ENCODE assay signal across 8 cellular contexts in the genomic region with DNA sequence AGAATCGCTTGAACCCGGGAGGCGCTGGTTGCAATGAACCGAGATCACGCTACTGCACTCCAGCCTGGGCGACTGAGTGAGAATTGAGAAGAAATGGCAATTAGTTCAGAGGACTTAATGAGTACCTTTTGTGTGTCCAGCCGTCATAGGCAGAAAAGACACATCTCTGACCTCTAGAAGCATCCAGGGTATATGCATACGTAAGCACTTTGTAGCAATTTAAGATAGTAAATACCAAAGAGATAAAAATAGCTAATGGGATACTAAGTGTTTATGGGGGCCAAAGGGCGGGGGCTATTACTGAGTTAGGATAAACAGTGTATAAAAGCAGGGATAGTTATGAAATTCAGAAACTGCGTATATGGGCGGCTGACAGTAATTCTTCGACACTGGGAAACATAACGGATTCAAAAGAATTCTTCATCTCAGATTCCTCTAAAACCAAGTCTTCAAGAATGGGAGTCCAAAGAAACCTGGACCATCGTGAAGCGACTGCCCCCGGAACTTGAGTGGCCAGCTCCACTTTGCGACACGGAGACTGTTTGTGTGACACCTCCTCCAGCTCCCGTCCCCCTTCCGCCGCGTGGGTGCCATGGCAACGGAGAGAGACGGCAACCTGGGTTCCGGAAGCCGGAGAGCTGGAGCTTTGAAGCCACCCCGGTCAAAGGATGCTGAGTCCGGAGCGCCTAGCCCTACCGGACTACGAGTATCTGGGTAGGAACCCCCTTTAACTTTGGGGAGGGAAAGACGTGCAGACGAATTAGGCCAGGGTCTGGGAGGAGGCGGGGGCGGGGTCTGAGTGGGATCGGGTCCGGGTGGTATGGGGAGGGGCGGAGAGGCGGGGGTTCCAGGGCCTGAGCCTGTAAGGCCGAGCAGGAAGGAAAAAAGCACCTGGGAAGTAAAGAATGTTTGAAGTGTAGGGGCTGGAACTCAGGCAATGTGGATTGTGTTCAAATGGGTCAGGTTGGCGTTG. TPM values are rescaled to one million over a fixed set of nuclear protein-coding genes. Genes with fewer than 3 reads are reported as not detected.
DNase-seq lines count a peak whose midpoint lies in the region; ATAC-seq, FAIRE-seq and TF ChIP-seq lines count a peak whose summit lies in the region.

A gene with protein sequence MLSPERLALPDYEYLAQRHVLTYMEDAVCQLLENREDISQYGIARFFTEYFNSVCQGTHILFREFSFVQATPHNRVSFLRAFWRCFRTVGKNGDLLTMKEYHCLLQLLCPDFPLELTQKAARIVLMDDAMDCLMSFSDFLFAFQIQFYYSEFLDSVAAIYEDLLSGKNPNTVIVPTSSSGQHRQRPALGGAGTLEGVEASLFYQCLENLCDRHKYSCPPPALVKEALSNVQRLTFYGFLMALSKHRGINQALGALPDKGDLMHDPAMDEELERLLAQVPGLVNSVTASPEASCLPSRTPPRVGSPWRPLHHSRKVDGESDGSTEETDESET (plus strand): TSS at position 624 of the 973 bp plus-strand sequence. CDS start 45 bp downstream, at position 669.

- no peak for TF ChIP-seq POLR2A in H1 (IDR thresholded peaks at IDR 0.05; ENCODE audit: control extremely low read depth in 1 of 2, low read depth in 2 of 2, low read length in 2 of 2)

- H2BK120ac ChIP-seq in H1 (replicated peaks; ENCODE audit: low read depth, low read length): no peak within 1 kb of the TSS

- TF ChIP-seq EP300 in H1 (IDR thresholded peaks at IDR 0.05; ENCODE audit: borderline replicate concordance in 1 of 2, low read depth in 2 of 2, low read length in 2 of 2): no peak

- H3K9me3 ChIP-seq in CD8-positive, alpha-beta T cell (ENCODE audit: low read length): no peaks in the 10 kb centered on the region
- H3K9me3 ChIP-seq in H1 (ENCODE audit: insufficient read depth in 2 of 2, low read depth in 1 of 2, low read length in 1 of 2): no peaks in the 10 kb centered on the region

- FAIRE-seq in H1 (lab: Jason Lieb, UNC): no peak

- H3K27ac Mint-ChIP-seq in CD8-positive, alpha-beta T cell: peak within 1 kb of the TSS; percentile 95
- peak within 1 kb of the TSS; percentile 81 for H3K27ac Mint-ChIP-seq in memory B cell

- peak within 1 kb of the TSS; percentile 23 for H4K5ac ChIP-seq in H1 (ENCODE audit: insufficient read length, low read depth, low read length)

- WGBS in H1 (ENCODE audit: extremely low coverage in 1 of 2, insufficient coverage in 1 of 2, insufficient read length in 1 of 2, insufficient replicate concordance in 2 of 2, low coverage in 1 of 2, low lambda C conversion rate in 2 of 2, missing lambda C conversion rate in 1 of 2), 2 experiments: 28% methylated on average over 34 of the region's 41 CpGs; no CpG with 5 or more reads in 1 of the 2 experiments

- H3K4me3 ChIP-seq in CD8-positive, alpha-beta T cell (ENCODE audit: low read depth, low read length): peak within 1 kb of the TSS; percentile 73
- peak within 1 kb of the TSS; percentile 61 to 81 (median 76) for H3K4me3 ChIP-seq in H1 (ENCODE audit: extremely low read depth in 1 of 4, insufficient read depth in 2 of 4, low read depth in 3 of 4, low read length in 4 of 4)

- H3K4me2 ChIP-seq in H1 (ENCODE audit: insufficient read depth in 1 of 2, low read depth in 2 of 2, low read length in 2 of 2): peak within 1 kb of the TSS; percentile 82

- ATAC-seq in CD8-positive, alpha-beta T cell: peak; percentile 96
- peak; percentile 92 for ATAC-seq in GM19467 (IDR thresholded peaks at IDR 0.05; ENCODE audit: unreplicated experiment)
- ATAC-seq in memory B cell (ENCODE audit: low read depth): peak; percentile 99

- no peak within 1 kb of the TSS for H2AK5ac ChIP-seq in H1 (ENCODE audit: low read depth, low read length)

- H4K8ac ChIP-seq in H1 (ENCODE audit: extremely low read depth, insufficient read depth, low read length): no peak within 1 kb of the TSS; the same call in none of the 2 replicates

- POLR2A ChIA-PET in CD8-positive, alpha-beta T cell (lab: Charles Lee): interaction anchor here (1.1 to 1.4 kb wide), 4 partner anchors 18 to 313 kb away, joined by 3 to 14 read pairs (median 4); partner anchors contain the start of genes LRP4 and ZNF408
- POLR2A ChIA-PET in H1 (lab: Charles Lee; ENCODE audit: partially characterized antibody): interaction anchor here (0.7 to 2.5 kb wide), 8 partner anchors 11 to 239 kb away, joined by 3 to 7 read pairs (median 4); partner anchors contain the start of genes ARHGAP1 and ZNF408

- no peak within 1 kb of the TSS for H2BK15ac ChIP-seq in H1 (ENCODE audit: low read length)

- H3K4ac ChIP-seq in H1 (replicated peaks; ENCODE audit: insufficient read length, low read depth, low read length): no peak within 1 kb of the TSS

- no peak within 1 kb of the TSS for H2BK20ac ChIP-seq in H1 (ENCODE audit: low read length)

- H4K91ac ChIP-seq in H1 (replicated peaks; ENCODE audit: insufficient read length, low read length): no peak within 1 kb of the TSS

- peaks cover 11% of the 10 kb centered on the region for H3K36me3 Mint-ChIP-seq in CD8-positive, alpha-beta T cell
- H3K36me3 Mint-ChIP-seq in memory B cell: peaks cover 3% of the 10 kb centered on the region

- peaks cover 0 to 2% of the 10 kb centered on the region in 2 experiments; a peak in 1 of 4 replicates for H3K79me2 ChIP-seq in H1 (ENCODE audit: control insufficient read depth in 1 of 2, insufficient read depth in 2 of 2, low read length in 2 of 2)

- TF ChIP-seq RAD21 in H1 (IDR thresholded peaks at IDR 0.05 in 1 of 2, conservative IDR thresholded peaks at IDR 0.05 in 1 of 2; ENCODE audit: low read depth in 2 of 2, low read length in 2 of 2): peak; percentile 2 to 5; a peak in 1 of 4 replicates

- no peaks in the 10 kb centered on the region for H3K79me1 ChIP-seq in H1 (ENCODE audit: low read depth, low read length)

- peaks cover 9% of the 10 kb centered on the region for H3K4me1 ChIP-seq in CD8-positive, alpha-beta T cell (ENCODE audit: insufficient read depth, low read length)
- H3K4me1 ChIP-seq in H1 (replicated peaks in 1 of 4; ENCODE audit: control insufficient read depth in 3 of 4, insufficient read depth in 4 of 4, low read length in 3 of 4): peaks cover 0 to 3% (median 0%) of the 10 kb centered on the region in 4 experiments; a peak in 2 of 7 replicates

- H3K27me3 ChIP-seq in CD8-positive, alpha-beta T cell (ENCODE audit: insufficient read depth, low read length): no peaks in the 10 kb centered on the region
- no peaks in the 10 kb centered on the region for H3K27me3 ChIP-seq in H1 (replicated peaks in 1 of 4; ENCODE audit: control insufficient read depth in 3 of 4, extremely low read depth in 1 of 4, insufficient read depth in 3 of 4, low read length in 3 of 4)

- peaks cover 20% of the 10 kb centered on the region for H3K4me1 Mint-ChIP-seq in CD8-positive, alpha-beta T cell (ENCODE audit: low read depth)
- H3K4me1 Mint-ChIP-seq in memory B cell: peaks cover 10% of the 10 kb centered on the region

- no peak within 1 kb of the TSS for H3K56ac ChIP-seq in H1 (replicated peaks; ENCODE audit: insufficient read length, low read depth, low read length)

- intact Hi-C loops in CD8-positive, alpha-beta T cell (cut with DNase I, micrococcal nuclease): loop anchor here (1.0 to 10.0 kb wide), 13 partner anchors 90 to 911 kb away; partner anchors contain the start of genes ARFGAP2 (in 1 of the 2), ARHGAP1 (in 1 of the 2), ATG13 (in 1 of the 2) and CELF1 (in 1 of the 2)

- peaks cover 5% of the 10 kb centered on the region; the same call in 1 of the 2 replicates for H3K23me2 ChIP-seq in H1 (ENCODE audit: low read depth, low read length)

- peak within 1 kb of the TSS; percentile 58 for H3K27ac ChIP-seq in CD8-positive, alpha-beta T cell (ENCODE audit: low read depth, low read length)
- H3K27ac ChIP-seq in H1 (ENCODE audit: low read depth, low read length): 0 out of 2 replicates have a peak within 1 kb of the TSS, but pooled peaks have one; percentile 23

- no peak for TF ChIP-seq CTCF in CD8-positive, alpha-beta T cell (IDR thresholded peaks at IDR 0.05)
- TF ChIP-seq CTCF in H1 (IDR thresholded peaks at IDR 0.05; ENCODE audit: control extremely low read depth in 1 of 3, insufficient read depth in 1 of 3, low read depth in 1 of 3, low read length in 3 of 3): no peak

- H3K23ac ChIP-seq in H1 (ENCODE audit: insufficient read length): no peak within 1 kb of the TSS

- no peak within 1 kb of the TSS for H3K18ac ChIP-seq in H1 (ENCODE audit: extremely low read depth, low read length)

- H2BK12ac ChIP-seq in H1 (ENCODE audit: low read depth, low read length): no peak within 1 kb of the TSS

- CTCF ChIA-PET in CD8-positive, alpha-beta T cell (lab: Charles Lee): interaction anchor here (0.6 to 1.8 kb wide), 5 partner anchors 23 to 830 kb away, joined by 3 to 6 read pairs (median 3); no protein-coding TSS in a partner anchor
- CTCF ChIA-PET in H1 (lab: Charles Lee; ENCODE audit: partially characterized antibody): interaction anchor here (1.3 to 3.6 kb wide), 7 partner anchors 9 to 217 kb away, joined by 3 to 19 read pairs (median 5); no protein-coding TSS in a partner anchor

- no peaks in the 10 kb centered on the region for H3K36me3 ChIP-seq in CD8-positive, alpha-beta T cell (ENCODE audit: insufficient read depth, low read length)
- H3K36me3 ChIP-seq in H1 (ENCODE audit: control insufficient read depth in 2 of 4, insufficient read depth in 4 of 4, low read length in 3 of 4): 0 out of 8 replicates have a peak, but pooled peaks cover 0 to 4% (median 0%) of the 10 kb centered on the region in 4 experiments

- H2BK5ac ChIP-seq in H1 (ENCODE audit: low read depth, low read length): no peak within 1 kb of the TSS

- peak within 1 kb of the TSS in 2 of 4 experiments; percentile 11 to 58; a peak in 2 of 7 replicates for H3K9ac ChIP-seq in H1 (replicated peaks in 1 of 4; ENCODE audit: extremely low read depth in 1 of 4, low read depth in 3 of 4, low read length in 3 of 4)

- DNase-seq in CD8-positive, alpha-beta T cell: peak; percentile 80 to 97 (median 93)
- DNase-seq in HT1080 (ENCODE audit: low read depth) (peak; percentile 82), NOMO-1 (lab: John Stamatoyannopoulos, UW; ENCODE audit: unreplicated experiment in 2 of 2) (peak; percentile 75 to 78), H1 (ENCODE audit: low read depth in 1 of 2, low spot score in 2 of 2) (peak; percentile 71 to 96), memory B cell (ENCODE audit: low spot score in 2 of 2) (peak; percentile 87 to 91)
- DNase-seq in activated CD8-positive, alpha-beta memory T cell treated with anti-CD3 and anti-CD28 coated beads for 48 hours (ENCODE audit: low read depth in 2 of 3, low spot score in 2 of 3): peak; percentile 84 to 92 (median 90)
- peak; percentile 91 for DNase-seq in stimulated activated CD8-positive, alpha-beta memory T cell treated with anti-CD3 and anti-CD28 coated beads, Interleukin-12 subunit alpha, Interleukin-12 subunit beta, amount 100 ng/mL, for 1 hour (ENCODE audit: low read depth)

- H3K4me3 Mint-ChIP-seq in CD8-positive, alpha-beta T cell: peak within 1 kb of the TSS; percentile 97
- peak within 1 kb of the TSS; percentile 85 for H3K4me3 Mint-ChIP-seq in memory B cell

- no peak within 1 kb of the TSS for H3K14ac ChIP-seq in H1 (ENCODE audit: insufficient read length)

- no peaks in the 10 kb centered on the region for H4K20me1 ChIP-seq in H1 (replicated peaks in 1 of 2; ENCODE audit: control insufficient read depth in 1 of 2, insufficient read depth in 2 of 2, low read length in 2 of 2)

- peak within 1 kb of the TSS; percentile 98 for H2AFZ ChIP-seq in H1 (ENCODE audit: low read length)

- H3K27me3 Mint-ChIP-seq in CD8-positive, alpha-beta T cell (ENCODE audit: low read depth): peaks cover 6% of the 10 kb centered on the region
- peaks cover 1% of the 10 kb centered on the region for H3K27me3 Mint-ChIP-seq in memory B cell

- no peaks in the 10 kb centered on the region for H3K9me3 Mint-ChIP-seq in CD8-positive, alpha-beta T cell
- H3K9me3 Mint-ChIP-seq in memory B cell: peaks cover 2% of the 10 kb centered on the region

RNA-seq across cellular contexts. Expression of the gene that starts here (rescaled TPM):
- 1 to 10 TPM; 4.1 to 4.6 TPM for total RNA-seq in CD8-positive, alpha-beta T cell
- 10.0 and 16.2 TPM in 2 replicates for total RNA-seq in HT1080 (2014; rRNA removed; shearing (Covaris generic))
- 19.4 and 23.1 TPM in 2 replicates for polyA plus RNA-seq in HT1080 (2015; cell fraction: cytosol; rRNA removed)
- polyA plus RNA-seq in HT1080 (2015; cell fraction: nucleus; rRNA removed): 17.5 and 19.2 TPM in 2 replicates
- 24.2 and 26.2 TPM in 2 replicates for total RNA-seq in H1 (2021; fragmentation: NEBNext Ultra II Directional; extraction: Animal tissue kit (Norgen Biotek cat#: 25700))
- polyA plus RNA-seq in H1 (2011; rRNA removed): 28.7 and 55.1 TPM in 2 replicates
- polyA plus RNA-seq in H1 (2011; cell fraction: cytosol; rRNA removed): 27.5 TPM
- 34.3 TPM for polyA plus RNA-seq in H1 (2011; cell fraction: nucleus; rRNA removed)
- 24.5 to 28.7 TPM (median 26.8 TPM) in 4 replicates for polyA plus RNA-seq in H1 (2012, experiment 1 of 2)
- polyA plus RNA-seq in H1 (2012, experiment 2 of 2): 26.6 TPM
- polyA plus RNA-seq in H1 (2013, experiment 1 of 2): 15.1 TPM
- 15.9 TPM for polyA plus RNA-seq in H1 (2013, experiment 2 of 2)
- polyA minus RNA-seq in H1 (2011; rRNA and poly(A)+ RNA removed): 25.0 and 34.0 TPM in 2 replicates
- 20.8 TPM for polyA minus RNA-seq in H1 (2011; cell fraction: cytosol; rRNA and poly(A)+ RNA removed)
- polyA minus RNA-seq in H1 (2011; cell fraction: nucleus; rRNA and poly(A)+ RNA removed): 33.3 TPM

Comparison
In these comparisons a context has a peak if more than half of its experiments do, and no peak if none do; other contexts are left out.
1. Peak in every context shown above with its lines: DNase-seq, ATAC-seq, H3K4me3 ChIP-seq and H3K27ac ChIP-seq.